ENCODE assay signal across 14 cellular contexts in the genomic region with DNA sequence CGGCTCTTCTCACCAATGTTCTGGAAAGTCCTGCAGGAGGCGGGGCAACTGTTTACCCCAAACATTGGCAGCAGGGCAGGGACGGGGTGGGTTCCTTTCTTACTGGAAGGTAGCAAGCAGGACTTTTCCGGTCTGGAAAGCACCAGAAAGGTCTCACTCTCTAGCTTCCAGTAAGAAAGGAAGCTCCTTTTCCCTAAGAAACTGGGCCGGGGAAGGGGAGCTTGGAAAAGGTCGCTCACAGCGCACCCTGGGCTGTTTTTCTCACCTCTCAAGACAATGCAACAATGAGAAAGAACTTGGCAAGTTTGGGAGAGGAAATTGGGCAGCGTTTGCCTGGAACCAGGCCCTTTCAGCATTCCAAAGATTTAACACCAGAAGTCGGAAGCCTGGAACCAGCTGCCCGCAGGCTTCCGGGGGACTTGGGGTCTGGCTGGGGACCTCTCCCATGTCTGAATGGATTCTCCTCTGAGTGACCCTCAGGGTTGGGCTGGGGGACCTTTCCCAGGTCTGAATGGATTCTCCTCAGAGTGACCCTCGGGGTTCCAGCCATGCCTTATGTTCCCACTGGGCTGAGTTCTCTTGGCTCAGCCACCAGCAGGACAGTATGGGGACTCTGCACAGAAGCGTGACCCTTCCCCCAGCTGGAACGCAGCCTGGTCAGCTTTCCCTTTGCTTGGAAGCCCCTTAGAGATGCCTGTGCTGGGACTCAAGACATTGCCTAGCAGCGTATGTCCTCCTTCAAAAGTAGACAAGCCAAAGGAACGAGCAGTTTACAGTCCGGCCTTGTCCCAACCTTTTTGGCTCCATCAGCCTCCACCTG.
DNase-seq lines count a peak whose midpoint lies in the region; ATAC-seq, FAIRE-seq and TF ChIP-seq lines count a peak whose summit lies in the region.
"Had no signal": no experiment of that assay in that cellular context is flagged by ENCODE, and none has a peak within 500 bp of the region (broad histone marks: within the 10 kb centered on the region; RNA-seq: fewer than 3 reads in every experiment).

No MANE protein-coding gene starts in this region.

- CTCF ChIA-PET in CD4-positive, alpha-beta T cell (lab: Charles Lee) = no interaction called here

- peak; percentile 60 for DNase-seq in Ammon's horn (ENCODE audit: low spot score)
- no peak for DNase-seq in kidney
- no peak for DNase-seq in gastrocnemius medialis
- DNase-seq in HUDEP-2 (lab: John Stamatoyannopoulos, UW; ENCODE audit: unreplicated experiment in 76 of 76) = no peak
- DNase-seq in NCI-H2107 treated with DMSO at 0.1 percent for 48 hours (lab: John Stamatoyannopoulos, UW; ENCODE audit: unreplicated experiment) = no peak
- no peak for DNase-seq in CD4-positive, alpha-beta T cell
- DNase-seq: ACHN; activated CD4-positive, alpha-beta T cell treated with anti-CD3 and anti-CD28 coated beads, Interleukin-2, amount 10 ng/mL, durations not matched to agents 7 days and 5 days; NCI-H1436 treated with DMSO at 0.1 percent for 48 hours; NCI-H524 treated with DMSO at 0.1 percent for 48 hours had no signal

- H3K4me1 Mint-ChIP-seq in CD4-positive, alpha-beta T cell (ENCODE audit: low read depth) = no peaks in the 10 kb centered on the region

- H3K4me1 ChIP-seq in kidney (ENCODE audit: control insufficient read depth in 1 of 2, insufficient read depth in 1 of 2, low read depth in 1 of 2, low read length in 2 of 2) (peaks cover 28 to 44% of the 10 kb centered on the region in 2 donors), gastrocnemius medialis (peaks cover 5 to 19% of the 10 kb centered on the region in 2 donors)

- no peaks in the 10 kb centered on the region for H3K27me3 ChIP-seq in gastrocnemius medialis
- no peaks in the 10 kb centered on the region for H3K27me3 ChIP-seq in CD4-positive, alpha-beta T cell (ENCODE audit: control insufficient read depth, insufficient read depth, low read length)
- H3K27me3 ChIP-seq: tibial artery had no signal

- H3K27ac ChIP-seq in cingulate gyrus (ENCODE audit: low read depth, low read length) (peak overlapping the region; percentile 87), kidney (ENCODE audit: low read depth in 2 of 2, low read length in 2 of 2) (peak overlapping the region; percentile 71 to 85), gastrocnemius medialis (peak overlapping the region; percentile 41 to 70 (median 49))
- H3K27ac ChIP-seq in CD4-positive, alpha-beta T cell (ENCODE audit: low read depth, low read length) = no peak overlapping the region
- H3K27ac ChIP-seq: tibial artery had no signal

- POLR2A ChIA-PET in CD4-positive, alpha-beta T cell (lab: Charles Lee) = no interaction called here

- no peak overlapping the region for H3K27ac Mint-ChIP-seq in CD4-positive, alpha-beta T cell
- H3K27ac Mint-ChIP-seq: activated CD4-positive, alpha-beta T cell treated with anti-CD3 and anti-CD28 coated beads, Interleukin-2, amount 10 ng/mL, durations not matched to agents 7 days and 5 days; T-helper 2 cell treated with Interferon-gamma antibody and Interleukin-4, amounts not matched to agents 5 μg/mL and 100 μg/mL, for 36 hours had no signal

- no peak overlapping the region for H3K4me3 ChIP-seq in kidney (ENCODE audit: low read length in 2 of 2)
- H3K4me3 ChIP-seq in gastrocnemius medialis = no peak overlapping the region
- H3K4me3 ChIP-seq: tibial artery had no signal

- ATAC-seq in gastrocnemius medialis = peak; percentile 56 to 64
- ATAC-seq in GM18517 (IDR thresholded peaks at IDR 0.05; ENCODE audit: unreplicated experiment) = no peak
- no peak for ATAC-seq in CD4-positive, alpha-beta T cell (ENCODE audit: poor library complexity)

- peaks cover 0 to 18% of the 10 kb centered on the region in 2 donors for H3K36me3 ChIP-seq in kidney (ENCODE audit: control insufficient read depth in 1 of 2, insufficient read depth in 2 of 2, low read length in 2 of 2)
- no peaks in the 10 kb centered on the region for H3K36me3 ChIP-seq in gastrocnemius medialis

- H3K9me3 ChIP-seq in kidney (ENCODE audit: control insufficient read depth in 1 of 2, low read length in 2 of 2) (no peaks in the 10 kb centered on the region), gastrocnemius medialis (no peaks in the 10 kb centered on the region)
- no peaks in the 10 kb centered on the region for H3K9me3 ChIP-seq in CD4-positive, alpha-beta T cell (ENCODE audit: control insufficient read depth, low read length)
- H3K9me3 ChIP-seq: tibial artery had no signal

- no peak for TF ChIP-seq POLR2A in gastrocnemius medialis (IDR thresholded peaks at IDR 0.05)

- H3K9ac ChIP-seq in kidney (ENCODE audit: low read length in 2 of 2) = peak overlapping the region in 1 of 2 donors; percentile 53

- no peak for TF ChIP-seq CTCF in kidney (IDR thresholded peaks at IDR 0.05; ENCODE audit: borderline replicate concordance, extremely low read depth, insufficient read depth)
- TF ChIP-seq CTCF in gastrocnemius medialis (IDR thresholded peaks at IDR 0.05 in 4 of 5, conservative IDR thresholded peaks at IDR 0.05 in 1 of 5) = no peak
- no peak for TF ChIP-seq CTCF in CD4-positive, alpha-beta T cell (IDR thresholded peaks at IDR 0.05)

- no peaks in the 10 kb centered on the region for H3K27me3 Mint-ChIP-seq in CD4-positive, alpha-beta T cell
- H3K27me3 Mint-ChIP-seq: activated CD4-positive, alpha-beta T cell treated with anti-CD3 and anti-CD28 coated beads, Interleukin-2, amount 10 ng/mL, durations not matched to agents 7 days and 5 days had no signal

- no peak for FAIRE-seq in kidney (lab: Jason Lieb, UNC)

- H3K9me3 Mint-ChIP-seq in CD4-positive, alpha-beta T cell = no peaks in the 10 kb centered on the region
- H3K9me3 Mint-ChIP-seq: activated CD4-positive, alpha-beta T cell treated with anti-CD3 and anti-CD28 coated beads, Interleukin-2, amount 10 ng/mL, durations not matched to agents 7 days and 5 days; T-helper 2 cell treated with Interferon-gamma antibody and Interleukin-4, amounts not matched to agents 5 μg/mL and 100 μg/mL, for 36 hours had no signal

- H3K4me3 Mint-ChIP-seq in CD4-positive, alpha-beta T cell = no peak overlapping the region
- H3K4me3 Mint-ChIP-seq: activated CD4-positive, alpha-beta T cell treated with anti-CD3 and anti-CD28 coated beads, Interleukin-2, amount 10 ng/mL, durations not matched to agents 7 days and 5 days; T-helper 2 cell treated with Interferon-gamma antibody and Interleukin-4, amounts not matched to agents 5 μg/mL and 100 μg/mL, for 36 hours had no signal

- peaks cover 38% of the 10 kb centered on the region for H3K36me3 Mint-ChIP-seq in CD4-positive, alpha-beta T cell (ENCODE audit: low read depth)

- intact Hi-C loops in kidney (cut with DNase I) (no loop called here), gastrocnemius medialis (cut with DNase I; ENCODE audit: low total_unique reads) (no loop called here)
- intact Hi-C loops in CD4-positive, alpha-beta T cell (cut with DNase I, micrococcal nuclease) = loop anchor here in 1 of 2 experiments (10.0 kb wide), 1 partner anchor 208 kb away; no protein-coding TSS in a partner anchor

- in situ Hi-C loops in gastrocnemius medialis (cut with MboI; ENCODE audit: low sequenced_read_pairs in 4 of 4) = no loop called here

Comparison
In these comparisons a context has a peak if more than half of its experiments do, and no peak if none do; other contexts are left out.
1. ATAC-seq: peak in gastrocnemius medialis (2 of 2); none in GM18517 (single experiment) and CD4-positive, alpha-beta T cell (single experiment).